In genomic region chr3:33054100-33055097, GRCh38 we compare ENCODE assay signal across 1 cellular context.
TF ChIP-seq lines count a peak whose summit lies in the region.

No MANE protein-coding gene starts in this region.

TF ChIP-seq in K562, 482 proteins besides CTCF, POLR2A, EP300 and RAD21 (continued from another document and continues in another):
- TF ChIP-seq CBX1 (IDR thresholded peaks at IDR 0.05; ENCODE audit: low read depth) (peak; percentile 35; the same call in 1 of the 2 replicates), GTF2E2 (tag; IDR thresholded peaks at IDR 0.05) (no peak), FOS (IDR thresholded peaks at IDR 0.05; ENCODE audit: extremely low read depth, insufficient read length) (no peak), ATF6 (CRISPR knock-in tag; IDR thresholded peaks at IDR 0.05) (0 out of 2 replicates have a peak, but pooled peaks have one; percentile 44), CHAMP1 (IDR thresholded peaks at IDR 0.05) (peak; percentile 95), CHD4 (IDR thresholded peaks at IDR 0.05; ENCODE audit: insufficient read depth, insufficient replicate concordance, low read depth, low read length, poor library complexity, severe bottlenecking) (no peak), ZMIZ1 (IDR thresholded peaks at IDR 0.05; ENCODE audit: low read depth in 2 of 2, low read length in 2 of 2) (peak in 1 of 2 experiments; percentile 91; a peak in 2 of 4 replicates), NFRKB (IDR thresholded peaks at IDR 0.05; ENCODE audit: low read depth) (no peak), MCM5 (IDR thresholded peaks at IDR 0.05; ENCODE audit: low read depth) (no peak), NFXL1 (CRISPR knock-in tag; IDR thresholded peaks at IDR 0.05) (no peak), SREBF1 (IDR thresholded peaks at IDR 0.05; ENCODE audit: borderline replicate concordance, low read depth, low read length) (no peak), ZNF584 (CRISPR knock-in tag; IDR thresholded peaks at IDR 0.05; ENCODE audit: low read depth) (0 out of 2 replicates have a peak, but pooled peaks have one; percentile 54), HSF4 (CRISPR knock-in tag; IDR thresholded peaks at IDR 0.05; ENCODE audit: borderline replicate concordance) (no peak), PKNOX1 (IDR thresholded peaks at IDR 0.05) (peak; percentile 52), ADNP (tag; IDR thresholded peaks at IDR 0.05) (peak; percentile 21; the same call in 1 of the 2 replicates), CSDE1 (IDR thresholded peaks at IDR 0.05) (no peak), SFPQ (IDR thresholded peaks at IDR 0.05; ENCODE audit: low read depth, low read length) (no peak), CHD7 (IDR thresholded peaks at IDR 0.05; ENCODE audit: low read depth, low read length) (no peak), SREBF2 (CRISPR knock-in tag; IDR thresholded peaks at IDR 0.05) (no peak), AFF4 (CRISPR knock-in tag; IDR thresholded peaks at IDR 0.05) (no peak)
